21 cellular contexts compared by ENCODE assay signal in genomic region chr13:24276310-24276709, GRCh38. TPM values are rescaled to one million over a fixed set of nuclear protein-coding genes. Genes with fewer than 3 reads are reported as not detected.
A peak's percentile ranks its signal among the peaks of the same experiment; 100 is the strongest.
DNase-seq lines count a peak whose midpoint lies in the region; ATAC-seq and TF ChIP-seq lines count a peak whose summit lies in the region.
"Had no signal": no experiment of that assay in that cellular context is flagged by ENCODE, and none has a peak within 500 bp of the region (broad histone marks: within the 10 kb centered on the region; RNA-seq: fewer than 3 reads in every experiment).

No MANE protein-coding gene starts in this region.

- DNase-seq in activated CD8-positive, alpha-beta memory T cell treated with anti-CD3 and anti-CD28 coated beads, Interleukin-2, amount 10 ng/mL, durations not matched to agents 7 days and 5 days, result peak; percentile 18
- no peak for DNase-seq in activated CD8-positive, alpha-beta memory T cell treated with anti-CD3 and anti-CD28 coated beads, Interleukin-2, amount 50 U/mL, for 4 hours
- DNase-seq in activated B cell treated with CpG ODN at 0.5 μM for 24 hours, result no peak
- DNase-seq in retina, result no peak
- DNase-seq in SKM-1 (lab: John Stamatoyannopoulos, UW; ENCODE audit: unreplicated experiment), result no peak
- DNase-seq: activated CD4-positive, CD25-positive, alpha-beta regulatory T cell; activated effector memory CD4-positive, alpha-beta T cell treated with anti-CD3 and anti-CD28 coated beads, Interleukin-2, amount 50 U/mL, for 16 hours; DMS53; GM23248; kidney glomerular epithelial cell; NCI-H146; NCI-H526 treated with DMSO at 0.1 percent for 48 hours; psoas muscle; Right ventricle myocardium superior; transverse colon had no signal

- CTCF ChIA-PET in activated CD8-positive, alpha-beta memory T cell treated with anti-CD3 and anti-CD28 coated beads, Interleukin-2, amount 10 ng/mL, durations not matched to agents 7 days and 5 days (lab: Charles Lee), result no interaction called here
- CTCF ChIA-PET in activated B cell treated with CpG ODN at 0.5 μM for 24 hours (lab: Charles Lee), result no interaction called here

- H3K27ac ChIP-seq in neutrophil, result peak overlapping the region; percentile 88
- H3K27ac ChIP-seq: GM23248, psoas muscle, transverse colon had no signal

- no peaks in the 10 kb centered on the region for H3K27me3 ChIP-seq in neutrophil
- H3K27me3 ChIP-seq: transverse colon had no signal

- peaks cover 74% of the 10 kb centered on the region for H3K4me1 Mint-ChIP-seq in activated CD8-positive, alpha-beta memory T cell treated with anti-CD3 and anti-CD28 coated beads, Interleukin-2, amount 10 ng/mL, durations not matched to agents 7 days and 5 days
- peaks cover 65% of the 10 kb centered on the region for H3K4me1 Mint-ChIP-seq in activated B cell treated with CpG ODN at 0.5 μM for 24 hours

- peak overlapping the region; percentile 31 for H3K4me3 ChIP-seq in neutrophil (ENCODE audit: low read depth in 1 of 2, low read length in 1 of 2)
- H3K4me3 ChIP-seq: GM23248, K562, psoas muscle, transverse colon had no signal

- intact Hi-C loops in activated B cell treated with CpG ODN at 0.5 μM for 24 hours (cut with micrococcal nuclease), result loop anchor here (10.0 kb wide), 1 partner anchor 158 kb away; no protein-coding TSS in a partner anchor

- TF ChIP-seq CTCF in activated B cell treated with CpG ODN at 0.5 μM for 24 hours (IDR thresholded peaks at IDR 0.05) (no peak), neutrophil (IDR thresholded peaks at IDR 0.05) (no peak)

- H3K36me3 Mint-ChIP-seq in activated CD8-positive, alpha-beta memory T cell treated with anti-CD3 and anti-CD28 coated beads, Interleukin-2, amount 10 ng/mL, durations not matched to agents 7 days and 5 days, result peaks cover 19% of the 10 kb centered on the region
- H3K36me3 Mint-ChIP-seq in activated B cell treated with CpG ODN at 0.5 μM for 24 hours (ENCODE audit: low read depth), result peaks cover 3% of the 10 kb centered on the region

- POLR2A ChIA-PET in activated B cell treated with CpG ODN at 0.5 μM for 24 hours (lab: Charles Lee), result interaction anchor here (0.5 kb wide), 1 partner anchor 774 kb away, joined by 3 read pairs; no protein-coding TSS in a partner anchor

- H3K27ac Mint-ChIP-seq in activated CD8-positive, alpha-beta memory T cell treated with anti-CD3 and anti-CD28 coated beads, Interleukin-2, amount 10 ng/mL, durations not matched to agents 7 days and 5 days, result peak overlapping the region; percentile 3
- peak overlapping the region; percentile 92 for H3K27ac Mint-ChIP-seq in activated B cell treated with CpG ODN at 0.5 μM for 24 hours

- no peaks in the 10 kb centered on the region for H3K27me3 Mint-ChIP-seq in activated CD8-positive, alpha-beta memory T cell treated with anti-CD3 and anti-CD28 coated beads, Interleukin-2, amount 10 ng/mL, durations not matched to agents 7 days and 5 days
- H3K27me3 Mint-ChIP-seq in activated B cell treated with CpG ODN at 0.5 μM for 24 hours, result no peaks in the 10 kb centered on the region

- no peak overlapping the region for H3K4me3 Mint-ChIP-seq in activated CD8-positive, alpha-beta memory T cell treated with anti-CD3 and anti-CD28 coated beads, Interleukin-2, amount 10 ng/mL, durations not matched to agents 7 days and 5 days
- H3K4me3 Mint-ChIP-seq in activated B cell treated with CpG ODN at 0.5 μM for 24 hours, result peak overlapping the region; percentile 1

- ATAC-seq in activated CD8-positive, alpha-beta memory T cell treated with anti-CD3 and anti-CD28 coated beads, Interleukin-2, amount 10 ng/mL, durations not matched to agents 7 days and 5 days, result no peak
- ATAC-seq in HG03565 (IDR thresholded peaks at IDR 0.05; ENCODE audit: unreplicated experiment) (peak; percentile 27), activated B cell treated with CpG ODN at 0.5 μM for 24 hours (ENCODE audit: low read depth) (peak; percentile 25), HG03469 (IDR thresholded peaks at IDR 0.05; ENCODE audit: unreplicated experiment) (no peak)
- ATAC-seq: K562, psoas muscle had no signal

- no peaks in the 10 kb centered on the region for H3K9me3 Mint-ChIP-seq in activated CD8-positive, alpha-beta memory T cell treated with anti-CD3 and anti-CD28 coated beads, Interleukin-2, amount 10 ng/mL, durations not matched to agents 7 days and 5 days (ENCODE audit: low read depth)
- no peaks in the 10 kb centered on the region for H3K9me3 Mint-ChIP-seq in activated B cell treated with CpG ODN at 0.5 μM for 24 hours

- peaks cover 5% of the 10 kb centered on the region for H3K36me3 ChIP-seq in neutrophil
- H3K36me3 ChIP-seq: transverse colon had no signal

- no peaks in the 10 kb centered on the region for H3K9me3 ChIP-seq in neutrophil
- H3K9me3 ChIP-seq: psoas muscle, transverse colon had no signal

- H3K4me1 ChIP-seq in neutrophil (ENCODE audit: control insufficient read depth in 1 of 2, insufficient read depth in 1 of 2, low read depth in 1 of 2, low read length in 1 of 2), result peaks cover 89 to 100% of the 10 kb centered on the region in 2 experiments
- H3K4me1 ChIP-seq: psoas muscle had no signal

RNA-seq across cellular contexts. Expression of gene C1QTNF9, which starts 33.1 kb away (rescaled TPM):
- total RNA-seq in activated CD8-positive, alpha-beta memory T cell treated with anti-CD3 and anti-CD28 coated beads, Interleukin-2, amount 10 ng/mL, durations not matched to agents 7 days and 5 days, result not detected
- total RNA-seq in activated B cell treated with CpG ODN at 0.5 μM for 24 hours, result not detected in 2 replicates
- total RNA-seq: endothelial cell of umbilical vein, glomerular endothelial cell, GM23248, K562 had no signal

Comparison
In these comparisons a context has a peak if more than half of its experiments do, and no peak if none do; other contexts are left out.
1. ATAC-seq: peak in HG03565 (single experiment) and activated B cell treated with CpG ODN at 0.5 μM for 24 hours (single experiment); none in activated CD8-positive, alpha-beta memory T cell treated with anti-CD3 and anti-CD28 coated beads, Interleukin-2, amount 10 ng/mL, durations not matched to agents 7 days and 5 days (single experiment) and HG03469 (single experiment).